ENCODE assay signal across 21 cellular contexts in the genomic region with DNA sequence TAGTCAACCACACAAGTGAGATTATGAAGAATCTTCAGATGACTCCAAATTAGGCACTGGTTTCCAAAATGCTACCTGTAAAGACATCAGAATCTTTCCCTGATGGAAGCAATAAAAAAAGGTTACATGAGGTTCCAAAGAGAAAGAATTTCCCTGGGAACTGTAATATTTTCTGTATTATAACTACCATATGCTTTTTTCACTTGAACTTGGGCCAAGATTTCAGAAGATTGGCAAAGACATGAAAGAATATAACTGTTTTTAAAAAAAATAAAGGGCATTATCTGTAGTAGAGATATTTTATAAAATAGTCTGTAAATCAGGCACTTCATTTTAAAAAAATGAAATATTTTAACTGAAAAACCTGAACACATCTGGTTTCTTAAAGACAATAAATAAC. TPM values are rescaled to one million over a fixed set of nuclear protein-coding genes. Genes with fewer than 3 reads are reported as not detected.
DNase-seq lines count a peak whose midpoint lies in the region; ATAC-seq, FAIRE-seq and TF ChIP-seq lines count a peak whose summit lies in the region.
"Had no signal": no experiment of that assay in that cellular context is flagged by ENCODE, and none has a peak within 500 bp of the region (broad histone marks: within the 10 kb centered on the region; RNA-seq: fewer than 3 reads in every experiment).

No MANE protein-coding gene starts in this region.

- FAIRE-seq in HepG2 (lab: Jason Lieb, UNC), result no peak
- FAIRE-seq: A204.1 had no signal

- H3K27me3 ChIP-seq in HepG2 (ENCODE audit: control insufficient read depth in 1 of 2, insufficient read depth in 2 of 2, low read length in 2 of 2), result no peaks in the 10 kb centered on the region
- no peaks in the 10 kb centered on the region for H3K27me3 ChIP-seq in right lobe of liver
- H3K27me3 ChIP-seq in adipocyte (replicated peaks; ENCODE audit: control insufficient read depth, insufficient read depth, low read length), result no peaks in the 10 kb centered on the region
- H3K27me3 ChIP-seq: tibial artery had no signal

- no peak overlapping the region for H3K4me3 ChIP-seq in HepG2 (replicated peaks in 1 of 3; ENCODE audit: insufficient read depth in 1 of 3, low read depth in 2 of 3, low read length in 3 of 3)
- no peak overlapping the region for H3K4me3 ChIP-seq in right lobe of liver
- H3K4me3 ChIP-seq in adipocyte (ENCODE audit: low read length), result no peak overlapping the region
- no peak overlapping the region for H3K4me3 ChIP-seq in fibroblast of the aortic adventitia (ENCODE audit: low read depth, low read length)
- H3K4me3 ChIP-seq in coronary artery, result no peak overlapping the region
- H3K4me3 ChIP-seq: tibial artery had no signal

- H3K4me1 ChIP-seq in HepG2 (ENCODE audit: insufficient read depth, low read length) (peaks cover 50% of the 10 kb centered on the region), right lobe of liver (peaks cover 0 to 23% (median 5%) of the 10 kb centered on the region in 4 donors), adipocyte (ENCODE audit: control insufficient read depth, insufficient read depth, low read length) (peaks cover 44% of the 10 kb centered on the region)

- no peak overlapping the region for H3K27ac Mint-ChIP-seq in activated naive CD4-positive, alpha-beta T cell treated with anti-CD3 and anti-CD28 coated beads, Interleukin-2, amount 10 ng/mL, durations not matched to agents 7 days and 5 days
- H3K27ac Mint-ChIP-seq: activated CD4-positive, alpha-beta T cell treated with anti-CD3 and anti-CD28 coated beads, Interleukin-2, amount 10 ng/mL, durations not matched to agents 24 days and 14 days; stimulated activated naive CD8-positive, alpha-beta T cell treated with anti-CD3 and anti-CD28 coated beads, Interleukin-15, amount 100 ng/mL, for 72 hours had no signal

- H3K27ac ChIP-seq in HepG2 (ENCODE audit: extremely low read length, insufficient read depth, low read length), result no peak overlapping the region
- no peak overlapping the region for H3K27ac ChIP-seq in right lobe of liver
- peak overlapping the region in 1 of 2 donors; percentile 31 for H3K27ac ChIP-seq in coronary artery

- BruUV-seq in HepG2 (replicated peaks; lab: Mats Ljungman, UMichigan), result no TSS peak

- H3K9ac ChIP-seq in HepG2 (ENCODE audit: insufficient read depth, low read depth, low read length) (no peak overlapping the region), adipocyte (ENCODE audit: low read length) (no peak overlapping the region)

- no peak overlapping the region for H3K4me3 Mint-ChIP-seq in activated naive CD4-positive, alpha-beta T cell treated with anti-CD3 and anti-CD28 coated beads, Interleukin-2, amount 10 ng/mL, durations not matched to agents 7 days and 5 days
- H3K4me3 Mint-ChIP-seq: stimulated activated naive CD8-positive, alpha-beta T cell treated with anti-CD3 and anti-CD28 coated beads, Interleukin-15, amount 100 ng/mL, for 72 hours had no signal

- POLR2A ChIA-PET in HepG2 (lab: Yijun Ruan, JAX), result interaction anchor here (1.2 to 7.3 kb wide), 2 partner anchors 11 to 13 kb away, joined by 3 to 37 read pairs; a partner anchor contains a TSS

- H3K36me3 Mint-ChIP-seq in activated naive CD4-positive, alpha-beta T cell treated with anti-CD3 and anti-CD28 coated beads, Interleukin-2, amount 10 ng/mL, durations not matched to agents 7 days and 5 days, result peaks cover 36% of the 10 kb centered on the region

- peaks cover 37% of the 10 kb centered on the region for H3K4me1 Mint-ChIP-seq in activated naive CD4-positive, alpha-beta T cell treated with anti-CD3 and anti-CD28 coated beads, Interleukin-2, amount 10 ng/mL, durations not matched to agents 7 days and 5 days

- no peak for DNase-seq in HepG2 (ENCODE audit: low spot score)
- no peak for DNase-seq in right lobe of liver
- DNase-seq in adipocyte (ENCODE audit: low read depth), result peak; percentile 66
- peak; percentile 56 for DNase-seq in fibroblast of the aortic adventitia (ENCODE audit: low read depth)
- DNase-seq in SW480 (ENCODE audit: low spot score), result no peak
- no peak for DNase-seq in activated naive CD4-positive, alpha-beta T cell treated with anti-CD3 and anti-CD28 coated beads, Interleukin-2, amount 10 ng/mL, durations not matched to agents 7 days and 5 days
- no peak for DNase-seq in coronary artery (ENCODE audit: low spot score)
- DNase-seq: activated CD4-positive, alpha-beta T cell treated with anti-CD3 and anti-CD28 coated beads, Interleukin-2, amount 10 ng/mL, durations not matched to agents 24 days and 14 days; MM.1S; NCI-H1417 treated with DMSO at 0.1 percent for 48 hours; NCI-H2107; NCI-H510A; NK-92 treated with Interleukin-12 subunit alpha and Interleukin-12 subunit beta, amount 100 ng/mL, for 24 hours; stimulated activated CD4-positive, alpha-beta T cell treated with anti-CD3 and anti-CD28 coated beads, Interleukin-12 subunit alpha, Interleukin-12 subunit beta, amount 100 ng/mL, for 4 hours; stimulated activated CD4-positive, alpha-beta T cell treated with anti-CD3 and anti-CD28 coated beads, Interleukin-4, amount 100 ng/mL, for 4 hours; stimulated activated naive CD8-positive, alpha-beta T cell treated with anti-CD3 and anti-CD28 coated beads, Interleukin-15, amount 100 ng/mL, for 72 hours; T-helper 2 cell; tibial artery had no signal

- H4K20me1 ChIP-seq in HepG2 (ENCODE audit: insufficient read depth, low read length), result peaks cover 43% of the 10 kb centered on the region

- TF ChIP-seq CTCF in HepG2 (CRISPR knock-in tag; IDR thresholded peaks at IDR 0.05), result no peak
- no peak for TF ChIP-seq CTCF in right lobe of liver (IDR thresholded peaks at IDR 0.05)
- no peak for TF ChIP-seq CTCF in fibroblast of the aortic adventitia (IDR thresholded peaks at IDR 0.05; ENCODE audit: insufficient read depth, low read length)
- no peak for TF ChIP-seq CTCF in coronary artery (IDR thresholded peaks at IDR 0.05)

- H3K4me2 ChIP-seq in HepG2 (ENCODE audit: low read depth, low read length), result no peak overlapping the region

- TF ChIP-seq RAD21 in HepG2 (CRISPR knock-in tag; IDR thresholded peaks at IDR 0.05), result no peak

- H2AFZ ChIP-seq in HepG2 (ENCODE audit: low read length), result no peak overlapping the region

- no peaks in the 10 kb centered on the region for H3K27me3 Mint-ChIP-seq in activated naive CD4-positive, alpha-beta T cell treated with anti-CD3 and anti-CD28 coated beads, Interleukin-2, amount 10 ng/mL, durations not matched to agents 7 days and 5 days
- H3K27me3 Mint-ChIP-seq: activated CD4-positive, alpha-beta T cell treated with anti-CD3 and anti-CD28 coated beads, Interleukin-2, amount 10 ng/mL, durations not matched to agents 24 days and 14 days; stimulated activated naive CD8-positive, alpha-beta T cell treated with anti-CD3 and anti-CD28 coated beads, Interleukin-15, amount 100 ng/mL, for 72 hours had no signal

- H3K36me3 ChIP-seq in HepG2 (replicated peaks in 1 of 2; ENCODE audit: control insufficient read depth in 1 of 2, insufficient read depth in 2 of 2, low read length in 2 of 2) (peaks cover 22 to 78% of the 10 kb centered on the region in 2 experiments), right lobe of liver (peaks cover 0 to 22% (median 5%) of the 10 kb centered on the region in 4 donors), adipocyte (ENCODE audit: control insufficient read depth, insufficient read depth, low read length, severe bottlenecking) (peaks cover 26% of the 10 kb centered on the region)

- TF ChIP-seq POLR2A in HepG2 (IDR thresholded peaks at IDR 0.05; ENCODE audit: insufficient read depth in 1 of 2, low read depth in 2 of 2, low read length in 2 of 2) (no peak), right lobe of liver (IDR thresholded peaks at IDR 0.05) (no peak)

- H3K9me3 ChIP-seq in HepG2 (ENCODE audit: low read length), result no peaks in the 10 kb centered on the region
- no peaks in the 10 kb centered on the region for H3K9me3 ChIP-seq in right lobe of liver
- no peaks in the 10 kb centered on the region for H3K9me3 ChIP-seq in adipocyte (ENCODE audit: control insufficient read depth, low read length)
- H3K9me3 ChIP-seq: tibial artery had no signal

- H3K79me2 ChIP-seq in HepG2 (ENCODE audit: insufficient read depth, low read length), result peaks cover 97% of the 10 kb centered on the region

- ATAC-seq in HepG2, result no peak
- ATAC-seq in right lobe of liver, result no peak
- no peak for ATAC-seq in HG03378 (IDR thresholded peaks at IDR 0.05; ENCODE audit: unreplicated experiment)
- ATAC-seq: Panc1 had no signal

- intact Hi-C loops in HepG2 (cut with micrococcal nuclease; ENCODE audit: unreplicated experiment), result no loop called here
- intact Hi-C loops in right lobe of liver (cut with DNase I), result no loop called here

- in situ Hi-C loops in HepG2 (cut with HindIII; ENCODE audit: extremely low pct_ligation_motif_present, low pct_unique_long_range_greater_than_20kb), result no loop called here

- TF ChIP-seq EP300 in HepG2 (IDR thresholded peaks at IDR 0.05; ENCODE audit: low read depth in 2 of 2, low read length in 2 of 2), result no peak
- TF ChIP-seq EP300 in HepG2 (CRISPR knock-in tag; IDR thresholded peaks at IDR 0.05; ENCODE audit: borderline replicate concordance), result no peak

- CTCF ChIA-PET in HepG2 (lab: Yijun Ruan, JAX; ENCODE audit: low intra/inter-chr PET ratio, low total read pairs), result no interaction called here
- CTCF ChIA-PET in activated naive CD4-positive, alpha-beta T cell treated with anti-CD3 and anti-CD28 coated beads, Interleukin-2, amount 10 ng/mL, durations not matched to agents 7 days and 5 days (lab: Charles Lee), result interaction anchor here (0.5 kb wide), 1 partner anchor 47 kb away, joined by 3 read pairs; no protein-coding TSS in a partner anchor

- H3K9me3 Mint-ChIP-seq in activated naive CD4-positive, alpha-beta T cell treated with anti-CD3 and anti-CD28 coated beads, Interleukin-2, amount 10 ng/mL, durations not matched to agents 7 days and 5 days, result no peaks in the 10 kb centered on the region
- H3K9me3 Mint-ChIP-seq: stimulated activated naive CD8-positive, alpha-beta T cell treated with anti-CD3 and anti-CD28 coated beads, Interleukin-15, amount 100 ng/mL, for 72 hours had no signal

RNA-seq across cellular contexts. Expression of a gene that starts 12.9 kb away (rescaled TPM):
- total RNA-seq in HepG2 (2016; rRNA removed; fragmentation: Illumina TruSeq; extraction: Trizol) (560 and 761 TPM in 2 replicates), right lobe of liver (100 to 1,000 TPM in 5 of 6 experiments, 10 to 100 TPM in 1; 77.2 to 167 (median 119) TPM), fibroblast of the aortic adventitia (ENCODE audit: low replicate concordance) (266 and 380 TPM in 2 replicates)
- 152 and 185 TPM in 2 replicates for total RNA-seq in HepG2 (2016; cell fraction: cytosol; rRNA removed; fragmentation: Illumina TruSeq; extraction: Trizol; ENCODE audit: low read depth)
- total RNA-seq in HepG2 (2016; cell fraction: insoluble cytoplasmic fraction; rRNA removed; fragmentation: Illumina TruSeq; extraction: Trizol), result 547 and 739 TPM in 2 replicates
- 193 and 217 TPM in 2 replicates for total RNA-seq in HepG2 (2016; cell fraction: membrane; rRNA removed; fragmentation: Illumina TruSeq; extraction: Trizol)
- total RNA-seq in HepG2 (2016; cell fraction: nucleus; rRNA removed; fragmentation: Illumina TruSeq; extraction: Trizol), result 529 and 592 TPM in 2 replicates
- polyA plus RNA-seq in HepG2 (2011; rRNA removed), result 251 and 312 TPM in 2 replicates
- polyA plus RNA-seq in HepG2 (2011; cell fraction: cytosol; rRNA removed), result 136 and 176 TPM in 2 replicates
- 261 and 311 TPM in 2 replicates for polyA plus RNA-seq in HepG2 (2011; cell fraction: nucleus; rRNA removed)
- polyA plus RNA-seq in HepG2 (2012), result 201 and 210 TPM in 2 replicates
- 18.3 and 18.5 TPM in 2 replicates for polyA plus RNA-seq in HepG2 (2016; cell fraction: cytosol; fragmentation: Illumina TruSeq; extraction: Trizol; ENCODE audit: low read depth)
- 345 and 361 TPM in 2 replicates for polyA plus RNA-seq in HepG2 (2016; cell fraction: insoluble cytoplasmic fraction; fragmentation: Illumina TruSeq; extraction: Trizol; ENCODE audit: low read depth)
- polyA plus RNA-seq in HepG2 (2016; cell fraction: membrane; fragmentation: Illumina TruSeq; extraction: Trizol; ENCODE audit: low read depth), result 42.8 and 42.9 TPM in 2 replicates
- polyA plus RNA-seq in HepG2 (2016; cell fraction: nucleus; fragmentation: Illumina TruSeq; extraction: Trizol; ENCODE audit: insufficient read depth, low read depth), result 433 and 489 TPM in 2 replicates
- 372 and 1,089 TPM in 2 replicates for polyA minus RNA-seq in HepG2 (2011; rRNA and poly(A)+ RNA removed; ENCODE audit: low replicate concordance)
- polyA minus RNA-seq in HepG2 (2011; cell fraction: cytosol; rRNA and poly(A)+ RNA removed), result 426 and 459 TPM in 2 replicates
- polyA minus RNA-seq in HepG2 (2011; cell fraction: nucleus; rRNA and poly(A)+ RNA removed), result 772 and 919 TPM in 2 replicates

Comparison
In these comparisons a context has a peak if more than half of its experiments do, and no peak if none do; other contexts are left out.
1. DNase-seq: peak in adipocyte (single experiment) and fibroblast of the aortic adventitia (single experiment); none in HepG2 (single experiment), right lobe of liver (0 of 3), SW480 (single experiment), activated naive CD4-positive, alpha-beta T cell treated with anti-CD3 and anti-CD28 coated beads, Interleukin-2, amount 10 ng/mL, durations not matched to agents 7 days and 5 days (single experiment) and coronary artery (single experiment).